1 cellular context compared by ENCODE assay signal in genomic region chr9:134177624-134178393, GRCh38.
TF ChIP-seq lines count a peak whose summit lies in the region.

No MANE protein-coding gene starts in this region.

TF ChIP-seq in K562, 482 proteins besides CTCF, POLR2A, EP300 and RAD21:
- TF ChIP-seq ZNF253 (CRISPR knock-in tag; conservative IDR thresholded peaks at IDR 0.05) (no peak), TCFL5 (CRISPR knock-in tag; conservative IDR thresholded peaks at IDR 0.05) (no peak), DLX4 (CRISPR knock-in tag; IDR thresholded peaks at IDR 0.05) (no peak), E2F4 (CRISPR knock-in tag; IDR thresholded peaks at IDR 0.05; ENCODE audit: low read depth) (no peak), USF2 (CRISPR knock-in tag; IDR thresholded peaks at IDR 0.05) (peak; percentile 7; the same call in 1 of the 2 replicates), RBM25 (IDR thresholded peaks at IDR 0.05; ENCODE audit: low read depth, low read length, severe bottlenecking) (peak; percentile 59), KDM1A (IDR thresholded peaks at IDR 0.05) (peak; percentile 14 to 43; a peak in 1 of 4 replicates), TRIM28 (IDR thresholded peaks at IDR 0.05) (no peak), E2F6 (IDR thresholded peaks at IDR 0.05; ENCODE audit: borderline replicate concordance in 1 of 2, extremely low read depth in 1 of 2, insufficient read depth in 1 of 2, insufficient read length in 1 of 2, low read depth in 1 of 2, low read length in 1 of 2, poor library complexity in 1 of 2, severe bottlenecking in 1 of 2) (peak in 1 of 2 experiments; percentile 19), USF1 (CRISPR knock-in tag; IDR thresholded peaks at IDR 0.05) (peak; percentile 45; the same call in 1 of the 2 replicates)
